Comparison of ENCODE assay signal across 1 cellular context in genomic region chr6:37667050-37667814, GRCh38.
TF ChIP-seq lines count a peak whose summit lies in the region.

No MANE protein-coding gene starts in this region.

TF ChIP-seq in K562, 482 proteins besides CTCF, POLR2A, EP300 and RAD21 (continued from another document and continues in another):
- TF ChIP-seq ZBTB49 (CRISPR knock-in tag; IDR thresholded peaks at IDR 0.05; ENCODE audit: borderline replicate concordance) (no peak), HMG20B (CRISPR knock-in tag; IDR thresholded peaks at IDR 0.05) (no peak), ZBTB1 (CRISPR knock-in tag; IDR thresholded peaks at IDR 0.05; ENCODE audit: borderline replicate concordance, low read depth) (no peak), TBP (optimal IDR thresholded peaks at IDR 0.05; ENCODE audit: low read depth, low read length) (no peak), THAP7 (CRISPR knock-in tag; IDR thresholded peaks at IDR 0.05) (no peak), RCOR1 (IDR thresholded peaks at IDR 0.05; ENCODE audit: borderline replicate concordance in 1 of 2, low read depth in 2 of 2, low read length in 2 of 2) (peak; percentile 97 to 100), CBFB (CRISPR knock-in tag; IDR thresholded peaks at IDR 0.05) (peak; percentile 81; the same call in 1 of the 2 replicates), FOSL1 (tag; conservative IDR thresholded peaks at IDR 0.05) (peak; percentile 98), FOXK1 (CRISPR knock-in tag; IDR thresholded peaks at IDR 0.05; ENCODE audit: borderline replicate concordance) (no peak), CCAR2 (IDR thresholded peaks at IDR 0.05; ENCODE audit: low read depth, low read length) (no peak), DDX20 (tag; IDR thresholded peaks at IDR 0.05; ENCODE audit: low read depth) (peak; percentile 82), SMAD3 (CRISPR knock-in tag; conservative IDR thresholded peaks at IDR 0.05) (peak; percentile 97), TBL1XR1 (IDR thresholded peaks at IDR 0.05; ENCODE audit: low read length in 2 of 2) (peak; percentile 30 to 94; a peak in 3 of 4 replicates), ZNF79 (CRISPR knock-in tag; IDR thresholded peaks at IDR 0.05; ENCODE audit: low read depth) (peak; percentile 83), ZBTB2 (IDR thresholded peaks at IDR 0.05) (peak; percentile 43; the same call in 1 of the 2 replicates), ID3 (CRISPR knock-in tag; IDR thresholded peaks at IDR 0.05) (no peak), ID3 (tag; IDR thresholded peaks at IDR 0.05) (peak; percentile 69; the same call in 1 of the 2 replicates), ZBTB8A (IDR thresholded peaks at IDR 0.05; ENCODE audit: partially characterized antibody) (no peak), NKRF (IDR thresholded peaks at IDR 0.05; ENCODE audit: borderline replicate concordance) (no peak), CC2D1A (IDR thresholded peaks at IDR 0.05) (peak; percentile 98), RNF2 (IDR thresholded peaks at IDR 0.05) (peak; percentile 80; the same call in 1 of the 2 replicates), ZFPM2 (CRISPR knock-in tag; IDR thresholded peaks at IDR 0.05) (peak; percentile 82; the same call in 1 of the 2 replicates), CTBP1 (IDR thresholded peaks at IDR 0.05; ENCODE audit: borderline replicate concordance) (peak; percentile 100), ESRRB (CRISPR knock-in tag; IDR thresholded peaks at IDR 0.05; ENCODE audit: borderline replicate concordance) (no peak), ZNF121 (CRISPR knock-in tag; conservative IDR thresholded peaks at IDR 0.05) (no peak), HMBOX1 (IDR thresholded peaks at IDR 0.05) (no peak; the same call in 1 of the 2 replicates), ZBTB12 (CRISPR knock-in tag; IDR thresholded peaks at IDR 0.05) (peak; percentile 77), GTF2B (IDR thresholded peaks at IDR 0.05; ENCODE audit: extremely low read depth, insufficient read length) (no peak), E2F1 (CRISPR knock-in tag; IDR thresholded peaks at IDR 0.05) (no peak), RBM14 (IDR thresholded peaks at IDR 0.05; ENCODE audit: borderline replicate concordance, insufficient read depth, low read depth, low read length) (no peak), SRSF9 (IDR thresholded peaks at IDR 0.05; ENCODE audit: borderline replicate concordance, low read depth, low read length) (no peak), CREM (IDR thresholded peaks at IDR 0.05; ENCODE audit: low read depth) (peak; percentile 73), TAF9B (IDR thresholded peaks at IDR 0.05; ENCODE audit: partially characterized antibody) (no peak), NFIC (IDR thresholded peaks at IDR 0.05) (peak; percentile 97), CREB3L1 (IDR thresholded peaks at IDR 0.05; ENCODE audit: borderline replicate concordance, low read depth) (no peak), TGIF2 (CRISPR knock-in tag; IDR thresholded peaks at IDR 0.05) (no peak), BRF2 (IDR thresholded peaks at IDR 0.05; ENCODE audit: borderline replicate concordance, insufficient read depth, insufficient read length) (no peak), CBX5 (IDR thresholded peaks at IDR 0.05; ENCODE audit: borderline replicate concordance, low read depth) (no peak), CBFA2T2 (conservative IDR thresholded peaks at IDR 0.05) (peak; percentile 100), CREB5 (CRISPR knock-in tag; IDR thresholded peaks at IDR 0.05) (0 out of 2 replicates have a peak, but pooled peaks have one; percentile 69), ZMIZ1 (IDR thresholded peaks at IDR 0.05; ENCODE audit: low read depth in 2 of 2, low read length in 2 of 2) (peak in 1 of 2 experiments; percentile 98; a peak in 2 of 4 replicates), ZNF695 (CRISPR knock-in tag; IDR thresholded peaks at IDR 0.05) (peak; percentile 65; the same call in 1 of the 2 replicates)
